Comparison of ENCODE assay signal across 8 cellular contexts in genomic region chr12:111255261-111255660, GRCh38.
"Had no signal": no experiment of that assay in that cellular context is flagged by ENCODE, and none has a peak within 500 bp of the region (broad histone marks: within the 10 kb centered on the region; RNA-seq: fewer than 3 reads in every experiment).

No MANE protein-coding gene starts in this region.

- DNase-seq: IMR-90, KBM-7, KG1 had no signal

- H3K4me3 Mint-ChIP-seq: IgD-negative memory B cell had no signal

- FAIRE-seq: HTR-8/SVneo, K562 had no signal

- H3K9me3 Mint-ChIP-seq: IgD-negative memory B cell had no signal

- H3K4me2 ChIP-seq: KMS-11 had no signal

- H3K36me3 Mint-ChIP-seq: IgD-negative memory B cell had no signal

- H3K4me3 ChIP-seq: K562 had no signal

- H3K9ac ChIP-seq: KMS-11 had no signal

- H3K4me1 Mint-ChIP-seq: IgD-negative memory B cell had no signal

- H3K27ac ChIP-seq: HL-60, KMS-11 had no signal

- ATAC-seq: K562 had no signal
